18 cellular contexts compared by ENCODE assay signal in the genomic region with DNA sequence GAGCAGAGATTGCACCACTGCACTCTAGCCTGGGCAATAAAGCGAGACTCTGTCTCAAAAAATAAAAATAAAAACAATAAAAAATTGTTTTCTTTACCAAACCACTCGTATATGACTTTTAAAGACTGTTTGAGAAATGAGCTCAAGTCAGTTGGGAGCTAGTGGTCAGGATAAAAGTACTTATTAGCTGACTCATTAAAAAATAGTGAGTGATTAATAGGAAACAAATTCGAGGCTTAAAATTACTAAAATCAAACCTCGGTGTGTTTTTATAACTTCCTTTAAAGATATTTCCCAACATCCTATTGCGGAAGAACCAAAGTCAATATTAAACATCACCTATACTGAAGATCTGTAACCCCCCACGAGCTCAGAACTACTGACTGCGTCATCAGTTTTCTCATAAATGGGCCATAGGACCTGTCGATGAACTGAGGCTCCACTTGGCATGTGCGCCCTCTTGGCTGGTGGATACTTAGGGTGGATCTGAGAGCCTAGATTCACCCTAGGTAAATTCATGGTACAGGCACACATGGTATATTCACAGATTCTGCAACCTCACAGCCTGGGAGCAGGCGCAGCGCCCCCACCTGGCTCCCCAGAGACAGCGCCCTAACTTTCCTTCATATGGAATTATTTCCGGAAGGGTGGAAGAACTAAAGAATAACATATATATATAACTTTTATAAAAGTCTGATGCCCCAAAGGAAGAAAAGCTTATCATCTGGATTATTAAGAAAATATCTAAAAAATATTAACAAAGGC. TPM values are rescaled to one million over a fixed set of nuclear protein-coding genes. Genes with fewer than 3 reads are reported as not detected.
A peak's percentile ranks its signal among the peaks of the same experiment; 100 is the strongest.
DNase-seq lines count a peak whose midpoint lies in the region; ATAC-seq and TF ChIP-seq lines count a peak whose summit lies in the region.
"Had no signal": no experiment of that assay in that cellular context is flagged by ENCODE, and none has a peak within 500 bp of the region (broad histone marks: within the 10 kb centered on the region; RNA-seq: fewer than 3 reads in every experiment).

No MANE protein-coding gene starts in this region.

- 0 out of 2 replicates have a peak overlapping the region, but pooled peaks have one; percentile 77 for H3K27ac Mint-ChIP-seq in GM23338
- peak overlapping the region; percentile 7 for H3K27ac Mint-ChIP-seq in activated CD8-positive, alpha-beta T cell treated with anti-CD3 and anti-CD28 coated beads, Interleukin-2, amount 10 ng/mL, durations not matched to agents 7 days and 5 days
- H3K27ac Mint-ChIP-seq: activated T-helper 17 cell treated with anti-CD3 and anti-CD28 coated beads, Interleukin-2, amount 50 U/mL, for 72 hours had no signal

- H3F3A ChIP-seq in GM23338 (replicated peaks; ENCODE audit: low read depth), result no peaks in the 10 kb centered on the region

- no peaks in the 10 kb centered on the region for H3K27me3 Mint-ChIP-seq in GM23338 (ENCODE audit: insufficient read depth, low read depth, poor library complexity)
- H3K27me3 Mint-ChIP-seq in activated CD8-positive, alpha-beta T cell treated with anti-CD3 and anti-CD28 coated beads, Interleukin-2, amount 10 ng/mL, durations not matched to agents 7 days and 5 days (ENCODE audit: low read depth), result no peaks in the 10 kb centered on the region
- H3K27me3 Mint-ChIP-seq: activated T-helper 17 cell treated with anti-CD3 and anti-CD28 coated beads, Interleukin-2, amount 50 U/mL, for 72 hours had no signal

- H4K20me1 ChIP-seq in GM23338 (replicated peaks; ENCODE audit: insufficient read depth), result peaks cover 12% of the 10 kb centered on the region

- intact Hi-C loops in stomach (cut with DNase I; ENCODE audit: low total_unique reads), result no loop called here

- no peak overlapping the region for H3K4me3 Mint-ChIP-seq in GM23338
- H3K4me3 Mint-ChIP-seq in activated CD8-positive, alpha-beta T cell treated with anti-CD3 and anti-CD28 coated beads, Interleukin-2, amount 10 ng/mL, durations not matched to agents 7 days and 5 days, result no peak overlapping the region
- H3K4me3 Mint-ChIP-seq: activated T-helper 17 cell treated with anti-CD3 and anti-CD28 coated beads, Interleukin-2, amount 50 U/mL, for 72 hours had no signal

- H3K36me3 ChIP-seq in GM23338 (ENCODE audit: insufficient read depth), result peaks cover 54% of the 10 kb centered on the region
- no peaks in the 10 kb centered on the region for H3K36me3 ChIP-seq in kidney epithelial cell (ENCODE audit: control insufficient read depth, insufficient read depth, low read length)
- H3K36me3 ChIP-seq in stomach, result no peaks in the 10 kb centered on the region
- H3K36me3 ChIP-seq: ascending aorta had no signal

- no peak overlapping the region for H3K27ac ChIP-seq in GM23338 (ENCODE audit: low read depth)
- no peak overlapping the region for H3K27ac ChIP-seq in stomach
- H3K27ac ChIP-seq: ascending aorta, BLaER1, psoas muscle had no signal

- no peak overlapping the region for H3K4me2 ChIP-seq in GM23338
- H3K4me2 ChIP-seq: BLaER1 had no signal

- no peak for TF ChIP-seq EP300 in stomach (IDR thresholded peaks at IDR 0.05)

- CTCF ChIA-PET in activated CD8-positive, alpha-beta T cell treated with anti-CD3 and anti-CD28 coated beads, Interleukin-2, amount 10 ng/mL, durations not matched to agents 7 days and 5 days (lab: Charles Lee), result interaction anchor here (0.7 to 2.6 kb wide), 10 partner anchors 11 to 95 kb away, joined by 3 to 12 read pairs (median 4); no protein-coding TSS in a partner anchor

- ATAC-seq in GM23338 (peak; percentile 61), GM18498 (IDR thresholded peaks at IDR 0.05; ENCODE audit: unreplicated experiment) (no peak)
- no peak for ATAC-seq in activated CD8-positive, alpha-beta T cell treated with anti-CD3 and anti-CD28 coated beads, Interleukin-2, amount 10 ng/mL, durations not matched to agents 7 days and 5 days
- ATAC-seq: activated T-helper 17 cell treated with anti-CD3 and anti-CD28 coated beads, Interleukin-2, amount 50 U/mL, for 72 hours; psoas muscle had no signal

- peaks cover 31% of the 10 kb centered on the region for H3K79me2 ChIP-seq in GM23338 (replicated peaks; ENCODE audit: insufficient read depth)

- TF ChIP-seq CTCF in GM23338 (conservative IDR thresholded peaks at IDR 0.05; ENCODE audit: low read depth in 2 of 2) (peak; percentile 68 to 80), kidney epithelial cell (IDR thresholded peaks at IDR 0.05; ENCODE audit: insufficient read depth, low read length, poor library complexity, severe bottlenecking) (peak; percentile 23), stomach (IDR thresholded peaks at IDR 0.05) (no peak)

- H3K9me2 ChIP-seq in GM23338 (ENCODE audit: insufficient read depth), result no peaks in the 10 kb centered on the region

- H3K27me3 ChIP-seq in GM23338 (ENCODE audit: insufficient read depth) (no peaks in the 10 kb centered on the region), kidney epithelial cell (ENCODE audit: control insufficient read depth, insufficient read depth, low read length) (no peaks in the 10 kb centered on the region), stomach (peaks cover 0 to 9% (median 0%) of the 10 kb centered on the region in 3 donors)
- H3K27me3 ChIP-seq: ascending aorta, BLaER1 had no signal

- DNase-seq in CD1c-positive myeloid dendritic cell (ENCODE audit: extremely low spot score), result peak; percentile 24
- peak; percentile 52 for DNase-seq in GM23338 (ENCODE audit: low spot score)
- DNase-seq in activated CD8-positive, alpha-beta T cell treated with anti-CD3 and anti-CD28 coated beads, Interleukin-2, amount 10 ng/mL, durations not matched to agents 7 days and 5 days, result no peak
- DNase-seq in kidney epithelial cell (ENCODE audit: low read depth), result no peak
- DNase-seq in stomach, result no peak
- DNase-seq in hippocampal formation (lab: John Stamatoyannopoulos, UW), result no peak
- DNase-seq in SHP77 (lab: John Stamatoyannopoulos, UW), result no peak
- DNase-seq: effector memory CD4-positive, alpha-beta T cell; glutamatergic neuron; NCI-H1048; psoas muscle; SIG-M5; stimulated activated CD4-positive, alpha-beta T cell treated with anti-CD3 and anti-CD28 coated beads, Interleukin-2, amount 100 ng/mL, for 24 hours; trophoblast cell had no signal

- no peak for TF ChIP-seq POLR2A in stomach (IDR thresholded peaks at IDR 0.05)

- no peaks in the 10 kb centered on the region for H3K9me3 ChIP-seq in stomach
- H3K9me3 ChIP-seq: ascending aorta, BLaER1, psoas muscle had no signal

- H2AFZ ChIP-seq in GM23338, result no peak overlapping the region

- WGBS in stomach, 5 donors, result 84 to 92% (median 90%) methylated on average over 13 of the region's 13 CpGs

- no peaks in the 10 kb centered on the region for H3K4me1 Mint-ChIP-seq in GM23338
- H3K4me1 Mint-ChIP-seq in activated CD8-positive, alpha-beta T cell treated with anti-CD3 and anti-CD28 coated beads, Interleukin-2, amount 10 ng/mL, durations not matched to agents 7 days and 5 days (ENCODE audit: low read depth), result peaks cover 41% of the 10 kb centered on the region
- H3K4me1 Mint-ChIP-seq: activated T-helper 17 cell treated with anti-CD3 and anti-CD28 coated beads, Interleukin-2, amount 50 U/mL, for 72 hours had no signal

- H3K9me3 Mint-ChIP-seq in GM23338, result no peaks in the 10 kb centered on the region
- no peaks in the 10 kb centered on the region for H3K9me3 Mint-ChIP-seq in activated CD8-positive, alpha-beta T cell treated with anti-CD3 and anti-CD28 coated beads, Interleukin-2, amount 10 ng/mL, durations not matched to agents 7 days and 5 days (ENCODE audit: insufficient read depth)
- H3K9me3 Mint-ChIP-seq: activated T-helper 17 cell treated with anti-CD3 and anti-CD28 coated beads, Interleukin-2, amount 50 U/mL, for 72 hours had no signal

- POLR2A ChIA-PET in activated CD8-positive, alpha-beta T cell treated with anti-CD3 and anti-CD28 coated beads, Interleukin-2, amount 10 ng/mL, durations not matched to agents 7 days and 5 days (lab: Charles Lee), result interaction anchor here (0.7 to 2.3 kb wide), 4 partner anchors 9 to 88 kb away, joined by 3 to 6 read pairs (median 4); no protein-coding TSS in a partner anchor

- no peaks in the 10 kb centered on the region for H3K4me1 ChIP-seq in GM23338 (ENCODE audit: insufficient read depth)
- H3K4me1 ChIP-seq in stomach, result no peaks in the 10 kb centered on the region
- H3K4me1 ChIP-seq: ascending aorta, psoas muscle had no signal

- peaks cover 69% of the 10 kb centered on the region for H3K36me3 Mint-ChIP-seq in GM23338 (ENCODE audit: low read depth)
- H3K36me3 Mint-ChIP-seq in activated CD8-positive, alpha-beta T cell treated with anti-CD3 and anti-CD28 coated beads, Interleukin-2, amount 10 ng/mL, durations not matched to agents 7 days and 5 days (ENCODE audit: low read depth), result peaks cover 75% of the 10 kb centered on the region

- no peak overlapping the region for H3K4me3 ChIP-seq in GM23338
- no peak overlapping the region for H3K4me3 ChIP-seq in kidney epithelial cell (ENCODE audit: low read depth, low read length)
- no peak overlapping the region for H3K4me3 ChIP-seq in stomach
- H3K4me3 ChIP-seq: ascending aorta, BLaER1, psoas muscle had no signal

TF ChIP-seq in GM23338, 12 proteins besides CTCF, POLR2A, EP300 and RAD21 (continues in another document):
- TF ChIP-seq EZH2 (IDR thresholded peaks at IDR 0.05; ENCODE audit: low read depth, unreplicated experiment), result no peak
- TF ChIP-seq CREB1 (CRISPR knock-in tag; IDR thresholded peaks at IDR 0.05; ENCODE audit: low read depth), result no peak
- TF ChIP-seq, protein P1, sequence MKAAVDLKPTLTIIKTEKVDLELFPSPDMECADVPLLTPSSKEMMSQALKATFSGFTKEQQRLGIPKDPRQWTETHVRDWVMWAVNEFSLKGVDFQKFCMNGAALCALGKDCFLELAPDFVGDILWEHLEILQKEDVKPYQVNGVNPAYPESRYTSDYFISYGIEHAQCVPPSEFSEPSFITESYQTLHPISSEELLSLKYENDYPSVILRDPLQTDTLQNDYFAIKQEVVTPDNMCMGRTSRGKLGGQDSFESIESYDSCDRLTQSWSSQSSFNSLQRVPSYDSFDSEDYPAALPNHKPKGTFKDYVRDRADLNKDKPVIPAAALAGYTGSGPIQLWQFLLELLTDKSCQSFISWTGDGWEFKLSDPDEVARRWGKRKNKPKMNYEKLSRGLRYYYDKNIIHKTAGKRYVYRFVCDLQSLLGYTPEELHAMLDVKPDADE (IDR thresholded peaks at IDR 0.05), result no peak
- no peak for TF ChIP-seq EZH2phosphoT487 (IDR thresholded peaks at IDR 0.05; ENCODE audit: unreplicated experiment)

RNA-seq across cellular contexts. Expression of a gene that starts 9.2 kb away (rescaled TPM):
- 51.3 and 58.0 TPM in 2 replicates for total RNA-seq in GM23338 (2014; rRNA removed; shearing (Covaris generic))
- 88.7 and 103 TPM in 2 replicates for polyA plus RNA-seq in GM23338 (2016; fragmentation: Nextera tagmentation; extraction: Ambion mirVana)
- total RNA-seq in activated CD8-positive, alpha-beta T cell treated with anti-CD3 and anti-CD28 coated beads, Interleukin-2, amount 10 ng/mL, durations not matched to agents 7 days and 5 days, result 100 to 1,000 TPM; 356 to 368 TPM
- total RNA-seq in kidney epithelial cell, result 5.1 and 5.6 TPM in 2 replicates
- 10 to 100 TPM in 3 of 5 donors, 1 to 10 TPM in 2; 5.9 to 60.8 (median 15.2) TPM for total RNA-seq in stomach
- 1 to 10 TPM in 2 of 3 donors, under 1 TPM in 1; 0.61 to 4.5 (median 2.3) TPM for polyA plus RNA-seq in stomach

Comparison
In these comparisons a context has a peak if more than half of its experiments do, and no peak if none do; other contexts are left out.
1. DNase-seq: peak in CD1c-positive myeloid dendritic cell (single experiment) and GM23338 (single experiment); none in activated CD8-positive, alpha-beta T cell treated with anti-CD3 and anti-CD28 coated beads, Interleukin-2, amount 10 ng/mL, durations not matched to agents 7 days and 5 days (single experiment), kidney epithelial cell (single experiment), stomach (single experiment), hippocampal formation (0 of 2) and SHP77 (0 of 2).
2. CTCF ChIP-seq: peak in GM23338 (2 of 2) and kidney epithelial cell (single experiment); none in stomach (0 of 7).